In the genomic region with DNA sequence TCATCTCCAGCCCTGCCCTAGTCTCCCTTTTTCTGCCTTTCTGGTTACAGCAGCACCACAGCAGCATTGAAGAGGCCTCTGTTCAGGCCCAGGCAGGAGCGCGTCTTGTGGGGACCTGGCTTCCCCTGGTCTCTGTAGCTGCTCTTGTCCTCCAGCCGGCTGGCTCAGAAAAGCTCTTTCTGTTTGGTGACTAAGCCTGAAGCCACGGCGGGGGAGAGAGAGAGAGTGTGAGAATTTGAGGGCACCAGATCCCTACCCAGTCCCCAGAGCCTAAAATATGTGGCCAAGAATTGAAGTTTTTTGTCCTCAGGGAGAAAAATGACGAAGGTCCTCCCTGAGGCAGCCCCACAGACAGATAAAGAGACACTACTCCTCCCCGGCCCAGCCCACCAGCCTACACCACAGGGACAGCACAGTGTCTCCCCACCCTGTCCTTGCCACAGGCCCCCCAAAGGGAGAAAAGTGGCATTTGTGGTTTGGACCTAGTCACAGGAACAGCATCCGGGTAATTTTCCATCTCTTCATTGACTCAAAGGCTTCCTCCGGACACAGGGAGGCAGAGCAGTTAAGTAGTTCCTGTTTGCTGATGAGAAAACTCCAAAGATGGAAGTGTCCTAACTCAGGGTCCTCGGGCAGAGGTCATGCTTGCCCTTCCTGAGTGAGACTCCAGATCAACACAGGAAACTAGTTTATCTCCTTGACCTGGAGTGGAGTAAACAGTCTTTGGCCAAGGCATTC, we compare ENCODE assay signal across 14 cellular contexts. TPM values are rescaled to one million over a fixed set of nuclear protein-coding genes. Genes with fewer than 3 reads are reported as not detected.
A peak's percentile ranks its signal among the peaks of the same experiment; 100 is the strongest.
DNase-seq lines count a peak whose midpoint lies in the region; ATAC-seq and TF ChIP-seq lines count a peak whose summit lies in the region.
"Had no signal": no experiment of that assay in that cellular context is flagged by ENCODE, and none has a peak within 500 bp of the region (broad histone marks: within the 10 kb centered on the region; RNA-seq: fewer than 3 reads in every experiment).

No MANE protein-coding gene starts in this region.

- 71% methylated on average over 10 of the region's 10 CpGs for WGBS in SK-N-SH (ENCODE audit: low lambda C conversion rate)

- H3K27me3 ChIP-seq in SK-N-SH (ENCODE audit: insufficient read depth) (no peaks in the 10 kb centered on the region), osteoblast (ENCODE audit: insufficient read depth, low read length) (no peaks in the 10 kb centered on the region)
- H3K27me3 ChIP-seq: testis had no signal

- peak overlapping the region; percentile 18; the same call in 1 of the 2 replicates for H3K9ac ChIP-seq in SK-N-SH

- H3K9me3 Mint-ChIP-seq in activated CD4-positive, alpha-beta T cell treated with anti-CD3 and anti-CD28 coated beads for 36 hours (ENCODE audit: low read depth): no peaks in the 10 kb centered on the region
- H3K9me3 Mint-ChIP-seq: T-helper 1 cell treated with Interleukin-12 subunit alpha and Interleukin-12 subunit beta and Interleukin-4 antibody, amounts not matched to agents 30 μg/mL and 1 μg/mL, for 36 hours had no signal

- H3K4me3 ChIP-seq in SK-N-SH (ENCODE audit: low read depth in 2 of 2, low read length in 1 of 2): no peak overlapping the region
- no peak overlapping the region for H3K4me3 ChIP-seq in epithelial cell of esophagus (ENCODE audit: low read length)
- peak overlapping the region; percentile 4 for H3K4me3 ChIP-seq in osteoblast (ENCODE audit: insufficient read depth, low read length)
- H3K4me3 ChIP-seq: testis had no signal

- H3K4me3 Mint-ChIP-seq in activated CD4-positive, alpha-beta T cell treated with anti-CD3 and anti-CD28 coated beads for 36 hours: no peak overlapping the region
- H3K4me3 Mint-ChIP-seq: activated T-helper 17 cell treated with anti-CD3 and anti-CD28 coated beads, Interleukin-2, amount 50 U/mL, for 72 hours; T-helper 1 cell treated with Interleukin-12 subunit alpha and Interleukin-12 subunit beta and Interleukin-4 antibody, amounts not matched to agents 30 μg/mL and 1 μg/mL, for 36 hours had no signal

- H3K27me3 Mint-ChIP-seq in activated CD4-positive, alpha-beta T cell treated with anti-CD3 and anti-CD28 coated beads for 36 hours: peaks cover 35% of the 10 kb centered on the region

- no peak overlapping the region for H3K27ac Mint-ChIP-seq in activated CD4-positive, alpha-beta T cell treated with anti-CD3 and anti-CD28 coated beads for 36 hours
- H3K27ac Mint-ChIP-seq: activated T-helper 17 cell treated with anti-CD3 and anti-CD28 coated beads, Interleukin-2, amount 50 U/mL, for 72 hours; T-helper 1 cell treated with Interleukin-12 subunit alpha and Interleukin-12 subunit beta and Interleukin-4 antibody, amounts not matched to agents 30 μg/mL and 1 μg/mL, for 36 hours had no signal

- POLR2A ChIA-PET in SK-N-SH (lab: Yijun Ruan, JAX): no interaction called here
- POLR2A ChIA-PET in activated CD4-positive, alpha-beta T cell treated with anti-CD3 and anti-CD28 coated beads for 36 hours (lab: Charles Lee): no interaction called here

- H3K9me3 ChIP-seq in SK-N-SH (no peaks in the 10 kb centered on the region), osteoblast (ENCODE audit: low read depth, low read length) (no peaks in the 10 kb centered on the region)
- H3K9me3 ChIP-seq: testis had no signal

- H2AFZ ChIP-seq in SK-N-SH (ENCODE audit: low read depth): peak overlapping the region; percentile 70
- peak overlapping the region; percentile 78 for H2AFZ ChIP-seq in osteoblast (ENCODE audit: low read length)

- H4K20me1 ChIP-seq in SK-N-SH (ENCODE audit: insufficient read depth) (no peaks in the 10 kb centered on the region), osteoblast (ENCODE audit: insufficient read depth, low read length) (no peaks in the 10 kb centered on the region)

- DNase-seq in EL (peak; percentile 84), SK-N-SH (no peak), epithelial cell of esophagus (ENCODE audit: low read depth) (peak; percentile 69), osteoblast (ENCODE audit: insufficient read length, low spot score, missing footprints) (peak; percentile 84), NCI-H526 (lab: John Stamatoyannopoulos, UW) (no peak), cortex of kidney (lab: John Stamatoyannopoulos, UW) (no peak)
- DNase-seq in activated CD4-positive, alpha-beta T cell treated with anti-CD3 and anti-CD28 coated beads for 36 hours: no peak
- DNase-seq: NCI-H345; stimulated activated CD4-positive, alpha-beta T cell treated with anti-CD3 and anti-CD28 coated beads, Interleukin-15, amount 100 ng/mL, for 24 hours; testis had no signal

- no peak for TF ChIP-seq EP300 in SK-N-SH (IDR thresholded peaks at IDR 0.05; ENCODE audit: borderline replicate concordance in 1 of 2, low read depth in 1 of 2, low read length in 1 of 2)

- no peak for ATAC-seq in HG03565 (IDR thresholded peaks at IDR 0.05; ENCODE audit: unreplicated experiment)
- no peak for ATAC-seq in activated CD4-positive, alpha-beta T cell treated with anti-CD3 and anti-CD28 coated beads for 36 hours
- ATAC-seq: activated T-helper 17 cell treated with anti-CD3 and anti-CD28 coated beads, Interleukin-2, amount 50 U/mL, for 72 hours had no signal

- H3K4me1 ChIP-seq in SK-N-SH (ENCODE audit: control insufficient read depth in 1 of 2, insufficient read depth in 2 of 2, low read depth in 1 of 2, low read length in 1 of 2) (peaks cover 2 to 14% of the 10 kb centered on the region in 2 experiments; a peak in 2 of 4 replicates), osteoblast (ENCODE audit: insufficient read depth, low read length) (peaks cover 43% of the 10 kb centered on the region)

- H3K9me2 ChIP-seq in SK-N-SH: no peaks in the 10 kb centered on the region

- no peaks in the 10 kb centered on the region for H3K36me3 ChIP-seq in SK-N-SH (replicated peaks in 1 of 2; ENCODE audit: control insufficient read depth in 1 of 2, insufficient read depth in 2 of 2, low read length in 1 of 2)
- H3K36me3 ChIP-seq in osteoblast (ENCODE audit: insufficient read depth, low read length): no peaks in the 10 kb centered on the region

- CTCF ChIA-PET in SK-N-SH (lab: Yijun Ruan, JAX): interaction anchor here (1.1 kb wide), 1 partner anchor 11 kb away, joined by 3 read pairs; no protein-coding TSS in a partner anchor
- CTCF ChIA-PET in activated CD4-positive, alpha-beta T cell treated with anti-CD3 and anti-CD28 coated beads for 36 hours (lab: Charles Lee): no interaction called here

- no peaks in the 10 kb centered on the region for H3K4me1 Mint-ChIP-seq in activated CD4-positive, alpha-beta T cell treated with anti-CD3 and anti-CD28 coated beads for 36 hours

- no peaks in the 10 kb centered on the region for H3K79me2 ChIP-seq in SK-N-SH (ENCODE audit: insufficient read depth)
- no peaks in the 10 kb centered on the region for H3K79me2 ChIP-seq in osteoblast (ENCODE audit: insufficient read depth, low read length)

- H3K27ac ChIP-seq in SK-N-SH (ENCODE audit: low read depth in 2 of 2, low read length in 1 of 2) (peak overlapping the region in 1 of 2 experiments; percentile 60; a peak in 2 of 4 replicates), osteoblast (ENCODE audit: low read depth, low read length) (peak overlapping the region; percentile 94)
- H3K27ac ChIP-seq: testis had no signal

- intact Hi-C loops in activated CD4-positive, alpha-beta T cell treated with anti-CD3 and anti-CD28 coated beads for 36 hours (cut with DNase I, micrococcal nuclease): no loop called here

- TF ChIP-seq CTCF in SK-N-SH (IDR thresholded peaks at IDR 0.05) (no peak), epithelial cell of esophagus (IDR thresholded peaks at IDR 0.05; ENCODE audit: insufficient read depth, low read depth, low read length, missing control alignments) (no peak), osteoblast (IDR thresholded peaks at IDR 0.05; ENCODE audit: extremely low read depth, low read depth, low read length) (no peak)

- H3K36me3 Mint-ChIP-seq in activated CD4-positive, alpha-beta T cell treated with anti-CD3 and anti-CD28 coated beads for 36 hours (ENCODE audit: low read depth): no peaks in the 10 kb centered on the region

- H3K4me2 ChIP-seq in SK-N-SH: peak overlapping the region; percentile 26; the same call in 1 of the 2 replicates
- peak overlapping the region; percentile 32 for H3K4me2 ChIP-seq in osteoblast (ENCODE audit: insufficient read depth, low read length)

- peaks cover 13% of the 10 kb centered on the region for H3F3A ChIP-seq in SK-N-SH (replicated peaks; ENCODE audit: insufficient read depth)

- no peak for TF ChIP-seq RAD21 in SK-N-SH (IDR thresholded peaks at IDR 0.05; ENCODE audit: low read length)

TF ChIP-seq in SK-N-SH, 30 proteins besides CTCF, POLR2A, EP300 and RAD21:
- TF ChIP-seq, protein P1, sequence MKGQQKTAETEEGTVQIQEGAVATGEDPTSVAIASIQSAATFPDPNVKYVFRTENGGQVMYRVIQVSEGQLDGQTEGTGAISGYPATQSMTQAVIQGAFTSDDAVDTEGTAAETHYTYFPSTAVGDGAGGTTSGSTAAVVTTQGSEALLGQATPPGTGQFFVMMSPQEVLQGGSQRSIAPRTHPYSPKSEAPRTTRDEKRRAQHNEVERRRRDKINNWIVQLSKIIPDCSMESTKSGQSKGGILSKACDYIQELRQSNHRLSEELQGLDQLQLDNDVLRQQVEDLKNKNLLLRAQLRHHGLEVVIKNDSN (IDR thresholded peaks at IDR 0.05; ENCODE audit: borderline replicate concordance, low read depth): no peak
- TF ChIP-seq, protein P2, sequence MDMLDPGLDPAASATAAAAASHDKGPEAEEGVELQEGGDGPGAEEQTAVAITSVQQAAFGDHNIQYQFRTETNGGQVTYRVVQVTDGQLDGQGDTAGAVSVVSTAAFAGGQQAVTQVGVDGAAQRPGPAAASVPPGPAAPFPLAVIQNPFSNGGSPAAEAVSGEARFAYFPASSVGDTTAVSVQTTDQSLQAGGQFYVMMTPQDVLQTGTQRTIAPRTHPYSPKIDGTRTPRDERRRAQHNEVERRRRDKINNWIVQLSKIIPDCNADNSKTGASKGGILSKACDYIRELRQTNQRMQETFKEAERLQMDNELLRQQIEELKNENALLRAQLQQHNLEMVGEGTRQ (IDR thresholded peaks at IDR 0.05; ENCODE audit: borderline replicate concordance, low read depth, low read length): no peak
- TF ChIP-seq FOSL2 (IDR thresholded peaks at IDR 0.05; ENCODE audit: borderline replicate concordance, low read depth): peak; percentile 10; the same call in 1 of the 2 replicates

RNA-seq across cellular contexts. Expression of a gene that starts 13.3 kb away (rescaled TPM):
- polyA plus RNA-seq in SK-N-SH (2012; rRNA removed): 0.08 and 0.10 TPM in 2 replicates
- 0.04 and 0.09 TPM in 2 replicates for polyA plus RNA-seq in SK-N-SH (2012; cell fraction: cytosol; rRNA removed)
- 0.08 and 0.12 TPM in 2 replicates for polyA plus RNA-seq in SK-N-SH (2012; cell fraction: nucleus; rRNA removed)
- total RNA-seq in osteoblast: 23.5 and 28.9 TPM in 2 replicates
- not detected for total RNA-seq in activated CD4-positive, alpha-beta T cell treated with anti-CD3 and anti-CD28 coated beads for 36 hours
- total RNA-seq: activated T-helper 17 cell treated with anti-CD3 and anti-CD28 coated beads, Interleukin-2, amount 50 U/mL, for 72 hours; HT-29 had no signal

RNA-seq across cellular contexts. Expression of a gene that starts 33.9 kb away (rescaled TPM):
- 0.23 and 0.30 TPM in 2 replicates for polyA plus RNA-seq in SK-N-SH (2012; rRNA removed)
- 0.12 and 0.28 TPM in 2 replicates for polyA plus RNA-seq in SK-N-SH (2012; cell fraction: cytosol; rRNA removed)
- 0.26 TPM in 2 replicates for polyA plus RNA-seq in SK-N-SH (2012; cell fraction: nucleus; rRNA removed)
- total RNA-seq in osteoblast: 0.36 and 0.88 TPM in 2 replicates
- not detected for total RNA-seq in activated CD4-positive, alpha-beta T cell treated with anti-CD3 and anti-CD28 coated beads for 36 hours
- total RNA-seq: activated T-helper 17 cell treated with anti-CD3 and anti-CD28 coated beads, Interleukin-2, amount 50 U/mL, for 72 hours; HT-29 had no signal

Comparison
In these comparisons a context has a peak if more than half of its experiments do, and no peak if none do; other contexts are left out.
1. DNase-seq: peak in EL (single experiment), epithelial cell of esophagus (single experiment) and osteoblast (single experiment); none in SK-N-SH (single experiment), NCI-H526 (0 of 2), cortex of kidney (single experiment) and activated CD4-positive, alpha-beta T cell treated with anti-CD3 and anti-CD28 coated beads for 36 hours (single experiment).
2. RNA of a gene that starts 13.3 kb away (total RNA-seq): 23.5 to 28.9 TPM in osteoblast; not detected in activated CD4-positive, alpha-beta T cell treated with anti-CD3 and anti-CD28 coated beads for 36 hours; every median in the first group is over 10 times any median in the second.